Comparison of ENCODE assay signal across 14 cellular contexts in genomic region chr22:28923826-28924732, GRCh38. TPM values are rescaled to one million over a fixed set of nuclear protein-coding genes. Genes with fewer than 3 reads are reported as not detected.
DNase-seq lines count a peak whose midpoint lies in the region; ATAC-seq, FAIRE-seq and TF ChIP-seq lines count a peak whose summit lies in the region.
"Had no signal": no experiment of that assay in that cellular context is flagged by ENCODE, and none has a peak within 500 bp of the region (broad histone marks: within the 10 kb centered on the region; RNA-seq: fewer than 3 reads in every experiment).

No MANE protein-coding gene starts in this region.

- ATAC-seq in HepG2 (peak; percentile 76), HG03521 (IDR thresholded peaks at IDR 0.05; ENCODE audit: unreplicated experiment) (no peak), HG02623 (IDR thresholded peaks at IDR 0.05; ENCODE audit: unreplicated experiment) (no peak), GM21619 (IDR thresholded peaks at IDR 0.05; ENCODE audit: unreplicated experiment) (no peak)
- ATAC-seq: activated CD8-positive, alpha-beta T cell treated with anti-CD3 and anti-CD28 coated beads for 36 hours had no signal

- DNase-seq in NCI-H1436 (lab: John Stamatoyannopoulos, UW): peak; percentile 32
- no peak for DNase-seq in NCI-H1436 treated with DMSO at 0.1 percent for 48 hours (lab: John Stamatoyannopoulos, UW)
- DNase-seq in SW480 (ENCODE audit: low spot score): peak; percentile 99
- DNase-seq in HepG2 (ENCODE audit: low spot score): peak; percentile 98
- peak; percentile 92 to 93 for DNase-seq in thyroid gland
- DNase-seq: activated CD8-positive, alpha-beta T cell treated with anti-CD3 and anti-CD28 coated beads for 36 hours; sigmoid colon; stimulated activated naive CD4-positive, alpha-beta T cell had no signal

- H3K9ac ChIP-seq in HepG2 (ENCODE audit: insufficient read depth, low read depth, low read length): peak overlapping the region; percentile 61

- H3K4me2 ChIP-seq in HepG2 (ENCODE audit: low read depth, low read length): peak overlapping the region; percentile 69

- H3K4me1 ChIP-seq in HepG2 (ENCODE audit: insufficient read depth, low read length) (peaks cover 99% of the 10 kb centered on the region), thyroid gland (peaks cover 39 to 70% of the 10 kb centered on the region in 2 donors)

- in situ Hi-C loops in HepG2 (cut with HindIII; ENCODE audit: extremely low pct_ligation_motif_present, low pct_unique_long_range_greater_than_20kb): no loop called here

- CTCF ChIA-PET in HepG2 (lab: Yijun Ruan, JAX; ENCODE audit: low intra/inter-chr PET ratio, low total read pairs): no interaction called here

- H3K9me3 ChIP-seq in HepG2 (ENCODE audit: low read length): no peaks in the 10 kb centered on the region
- H3K9me3 ChIP-seq in thyroid gland: no peaks in the 10 kb centered on the region
- H3K9me3 ChIP-seq: sigmoid colon had no signal

- no TSS peak for BruUV-seq in HepG2 (replicated peaks; lab: Mats Ljungman, UMichigan)

- H3K4me3 ChIP-seq in HepG2 (replicated peaks in 1 of 3; ENCODE audit: insufficient read depth in 1 of 3, low read depth in 2 of 3, low read length in 3 of 3): peak overlapping the region in 1 of 3 experiments; percentile 29; a peak in 2 of 6 replicates
- H3K4me3 ChIP-seq in thyroid gland (replicated peaks in 1 of 3): no peak overlapping the region
- H3K4me3 ChIP-seq: sigmoid colon had no signal

- 11% methylated on average over 10 of the region's 24 CpGs for WGBS in HepG2 (ENCODE audit: low lambda C conversion rate)
- WGBS in thyroid gland, 2 donors: 35 to 58% methylated on average over 24 of the region's 24 CpGs

- peak; percentile 71 for FAIRE-seq in HepG2 (lab: Jason Lieb, UNC)
- FAIRE-seq: A204.1, H1, HTR-8/SVneo had no signal

- peak; percentile 48; the same call in 1 of the 2 replicates for TF ChIP-seq RAD21 in HepG2 (CRISPR knock-in tag; IDR thresholded peaks at IDR 0.05)

- H4K20me1 ChIP-seq in HepG2 (ENCODE audit: insufficient read depth, low read length): no peaks in the 10 kb centered on the region

- peak; percentile 67 to 98; a peak in 3 of 4 replicates for TF ChIP-seq EP300 in HepG2 (IDR thresholded peaks at IDR 0.05; ENCODE audit: low read depth in 2 of 2, low read length in 2 of 2)
- peak; percentile 92 for TF ChIP-seq EP300 in HepG2 (CRISPR knock-in tag; IDR thresholded peaks at IDR 0.05; ENCODE audit: borderline replicate concordance)

- peaks cover 97% of the 10 kb centered on the region for H3K79me2 ChIP-seq in HepG2 (ENCODE audit: insufficient read depth, low read length)

- TF ChIP-seq CTCF in HepG2 (CRISPR knock-in tag; IDR thresholded peaks at IDR 0.05): no peak
- no peak for TF ChIP-seq CTCF in thyroid gland (IDR thresholded peaks at IDR 0.05)

- peaks cover 2 to 10% of the 10 kb centered on the region in 2 experiments; a peak in 3 of 5 replicates for H3K36me3 ChIP-seq in HepG2 (replicated peaks in 1 of 2; ENCODE audit: control insufficient read depth in 1 of 2, insufficient read depth in 2 of 2, low read length in 2 of 2)
- no peaks in the 10 kb centered on the region for H3K36me3 ChIP-seq in thyroid gland
- H3K36me3 ChIP-seq: sigmoid colon had no signal

- POLR2A ChIA-PET in HepG2 (lab: Yijun Ruan, JAX): interaction anchor here (0.9 to 3.4 kb wide), 17 partner anchors 9 to 108 kb away, joined by 3 to 24 read pairs (median 4); partner anchors contain the start of gene ZNRF3

- intact Hi-C loops in HepG2 (cut with micrococcal nuclease; ENCODE audit: unreplicated experiment) (loop anchor here (5.0 kb wide), 1 partner anchor 37 kb away; no protein-coding TSS in a partner anchor), thyroid gland (cut with DNase I) (no loop called here)

- H3K27me3 ChIP-seq in HepG2 (ENCODE audit: control insufficient read depth in 1 of 2, insufficient read depth in 2 of 2, low read length in 2 of 2): no peaks in the 10 kb centered on the region
- H3K27me3 ChIP-seq in thyroid gland: no peaks in the 10 kb centered on the region
- H3K27me3 ChIP-seq: sigmoid colon had no signal

- H2AFZ ChIP-seq in HepG2 (ENCODE audit: low read length): no peak overlapping the region

- TF ChIP-seq POLR2A in HepG2 (IDR thresholded peaks at IDR 0.05; ENCODE audit: insufficient read depth in 1 of 2, low read depth in 2 of 2, low read length in 2 of 2): no peak
- no peak for TF ChIP-seq POLR2A in thyroid gland (IDR thresholded peaks at IDR 0.05)

- H3K27ac ChIP-seq in HepG2 (ENCODE audit: extremely low read length, insufficient read depth, low read length) (peak overlapping the region; percentile 96), thyroid gland (peak overlapping the region; percentile 72 to 81 (median 78))
- H3K27ac ChIP-seq: sigmoid colon had no signal

TF ChIP-seq in HepG2, 621 proteins besides CTCF, POLR2A, EP300 and RAD21 (continues in another document):
- TF ChIP-seq HOXA5 (CRISPR knock-in tag; IDR thresholded peaks at IDR 0.05) (peak; percentile 56; the same call in 1 of the 2 replicates), ZBTB33 (CRISPR knock-in tag; IDR thresholded peaks at IDR 0.05) (peak; percentile 57; the same call in 1 of the 2 replicates)

RNA-seq across cellular contexts. Expression of gene ZNRF3, which starts 40.7 kb away (rescaled TPM):
- total RNA-seq in HepG2 (2016; rRNA removed; fragmentation: Illumina TruSeq; extraction: Trizol) (17.6 and 36.7 TPM in 2 replicates), thyroid gland (10 to 100 TPM; 10.4 to 18.0 (median 14.2) TPM)
- total RNA-seq in HepG2 (2016; cell fraction: cytosol; rRNA removed; fragmentation: Illumina TruSeq; extraction: Trizol; ENCODE audit: low read depth): 6.8 and 7.3 TPM in 2 replicates
- total RNA-seq in HepG2 (2016; cell fraction: insoluble cytoplasmic fraction; rRNA removed; fragmentation: Illumina TruSeq; extraction: Trizol): 15.3 and 36.6 TPM in 2 replicates
- total RNA-seq in HepG2 (2016; cell fraction: membrane; rRNA removed; fragmentation: Illumina TruSeq; extraction: Trizol): 18.5 and 19.0 TPM in 2 replicates
- total RNA-seq in HepG2 (2016; cell fraction: nucleus; rRNA removed; fragmentation: Illumina TruSeq; extraction: Trizol): 35.5 and 42.6 TPM in 2 replicates
- 17.4 and 20.3 TPM in 2 replicates for polyA plus RNA-seq in HepG2 (2011; rRNA removed)
- 12.9 and 24.5 TPM in 2 replicates for polyA plus RNA-seq in HepG2 (2011; cell fraction: cytosol; rRNA removed)
- 30.8 and 41.2 TPM in 2 replicates for polyA plus RNA-seq in HepG2 (2011; cell fraction: nucleus; rRNA removed)
- polyA plus RNA-seq in HepG2 (2012): 19.0 and 20.9 TPM in 2 replicates
- 3.0 and 3.4 TPM in 2 replicates for polyA plus RNA-seq in HepG2 (2016; cell fraction: cytosol; fragmentation: Illumina TruSeq; extraction: Trizol; ENCODE audit: low read depth)
- polyA plus RNA-seq in HepG2 (2016; cell fraction: insoluble cytoplasmic fraction; fragmentation: Illumina TruSeq; extraction: Trizol; ENCODE audit: low read depth): 14.9 and 16.9 TPM in 2 replicates
- 7.9 and 8.5 TPM in 2 replicates for polyA plus RNA-seq in HepG2 (2016; cell fraction: membrane; fragmentation: Illumina TruSeq; extraction: Trizol; ENCODE audit: low read depth)
- polyA plus RNA-seq in HepG2 (2016; cell fraction: nucleus; fragmentation: Illumina TruSeq; extraction: Trizol; ENCODE audit: insufficient read depth, low read depth): 54.3 and 62.4 TPM in 2 replicates
- 2.0 and 68.2 TPM in 2 replicates for polyA minus RNA-seq in HepG2 (2011; rRNA and poly(A)+ RNA removed; ENCODE audit: low replicate concordance)
- 28.7 and 38.5 TPM in 2 replicates for polyA minus RNA-seq in HepG2 (2011; cell fraction: cytosol; rRNA and poly(A)+ RNA removed)
- polyA minus RNA-seq in HepG2 (2011; cell fraction: nucleus; rRNA and poly(A)+ RNA removed): 19.8 and 22.1 TPM in 2 replicates
